In genomic region chr3:30320392-30320791, GRCh38 we compare ENCODE assay signal across 12 cellular contexts.
"Had no signal": no experiment of that assay in that cellular context is flagged by ENCODE, and none has a peak within 500 bp of the region (broad histone marks: within the 10 kb centered on the region; RNA-seq: fewer than 3 reads in every experiment).

No MANE protein-coding gene starts in this region.

- H3K27me3 Mint-ChIP-seq: activated CD4-positive, alpha-beta T cell treated with anti-CD3 and anti-CD28 coated beads, Interleukin-2, amount 10 ng/mL, durations not matched to agents 7 days and 5 days had no signal

- H3K27me3 ChIP-seq: gastrocnemius medialis, sigmoid colon, tibial artery had no signal

- DNase-seq: activated effector memory CD4-positive, alpha-beta T cell treated with Interleukin-2 at 50 U/mL for 16 hours; kidney glomerular epithelial cell; left ventricle myocardium inferior; sigmoid colon; substantia nigra; tibial artery had no signal

- H3K27ac ChIP-seq: gastrocnemius medialis, left ventricle myocardium inferior, prostate gland, sigmoid colon, tibial artery had no signal

- H3K4me3 ChIP-seq: gastrocnemius medialis, left ventricle myocardium inferior, prostate gland, sigmoid colon, tibial artery had no signal

- H3K4me1 ChIP-seq: gastrocnemius medialis, prostate gland had no signal

- H3K27ac Mint-ChIP-seq: activated CD4-positive, alpha-beta T cell treated with anti-CD3 and anti-CD28 coated beads, Interleukin-2, amount 10 ng/mL, durations not matched to agents 7 days and 5 days; activated CD8-positive, alpha-beta T cell treated with anti-CD3 and anti-CD28 coated beads, Interleukin-2, amount 10 ng/mL, durations not matched to agents 7 days and 5 days had no signal

- H3K9me3 ChIP-seq: gastrocnemius medialis, prostate gland had no signal

- H3K36me3 ChIP-seq: gastrocnemius medialis, left ventricle myocardium inferior, prostate gland, sigmoid colon, tibial artery had no signal

- H3K4me3 Mint-ChIP-seq: activated CD4-positive, alpha-beta T cell treated with anti-CD3 and anti-CD28 coated beads, Interleukin-2, amount 10 ng/mL, durations not matched to agents 7 days and 5 days; activated CD8-positive, alpha-beta T cell treated with anti-CD3 and anti-CD28 coated beads, Interleukin-2, amount 10 ng/mL, durations not matched to agents 7 days and 5 days; activated T-cell treated with anti-CD3 and anti-CD28 coated beads, Interleukin-2, amount 50 U/mL, for 4 hours; neural crest cell had no signal
